Comparison of ENCODE assay signal across 1 cellular context in genomic region chr19:40266111-40266510, GRCh38.
A peak's percentile ranks its signal among the peaks of the same experiment; 100 is the strongest.
TF ChIP-seq lines count a peak whose summit lies in the region.

No MANE protein-coding gene starts in this region.

TF ChIP-seq in K562, 482 proteins besides CTCF, POLR2A, EP300 and RAD21:
- TF ChIP-seq HDAC3 (IDR thresholded peaks at IDR 0.05; ENCODE audit: borderline replicate concordance, partially characterized antibody), result no peak
- TF ChIP-seq BDP1 (IDR thresholded peaks at IDR 0.05; ENCODE audit: insufficient read depth, insufficient read length), result no peak
- no peak for TF ChIP-seq MYC (IDR thresholded peaks at IDR 0.05; ENCODE audit: low read depth, low read length)
- no peak for TF ChIP-seq MYC (CRISPR knock-in tag; IDR thresholded peaks at IDR 0.05; ENCODE audit: borderline replicate concordance, low read depth)
- peak; percentile 35; the same call in 1 of the 2 replicates for TF ChIP-seq POLR2G (IDR thresholded peaks at IDR 0.05; ENCODE audit: low read depth, low read length)
- TF ChIP-seq NFATC3 (IDR thresholded peaks at IDR 0.05), result no peak
